ENCODE assay signal across 23 cellular contexts in genomic region chr6:3293271-3294155, GRCh38. TPM values are rescaled to one million over a fixed set of nuclear protein-coding genes. Genes with fewer than 3 reads are reported as not detected.
DNase-seq lines count a peak whose midpoint lies in the region; ATAC-seq and TF ChIP-seq lines count a peak whose summit lies in the region.
"Had no signal": no experiment of that assay in that cellular context is flagged by ENCODE, and none has a peak within 500 bp of the region (broad histone marks: within the 10 kb centered on the region; RNA-seq: fewer than 3 reads in every experiment).

No MANE protein-coding gene starts in this region.

- H3F3A ChIP-seq in neural progenitor cell (ENCODE audit: low read depth) = peaks cover 6% of the 10 kb centered on the region

- no peak overlapping the region for H3K4me3 ChIP-seq in endodermal cell (ENCODE audit: low read length)
- no peak overlapping the region for H3K4me3 ChIP-seq in neural progenitor cell
- no peak overlapping the region for H3K4me3 ChIP-seq in effector memory CD4-positive, alpha-beta T cell (ENCODE audit: insufficient read depth, low read depth, low read length, poor library complexity, severe bottlenecking)
- H3K4me3 ChIP-seq: GM12878 had no signal

- H3K36me3 Mint-ChIP-seq in endodermal cell (ENCODE audit: low read depth) (no peaks in the 10 kb centered on the region), neural progenitor cell (peaks cover 55% of the 10 kb centered on the region)
- H3K36me3 Mint-ChIP-seq: CD14-positive monocyte had no signal

- H4K20me1 ChIP-seq in neural progenitor cell (ENCODE audit: low read depth) = no peaks in the 10 kb centered on the region

- no peaks in the 10 kb centered on the region for H3K27me3 Mint-ChIP-seq in endodermal cell (ENCODE audit: insufficient read depth)
- H3K27me3 Mint-ChIP-seq in neural progenitor cell (ENCODE audit: insufficient read depth, low read depth) = peaks cover 4% of the 10 kb centered on the region
- H3K27me3 Mint-ChIP-seq: type B pancreatic cell had no signal

- no peaks in the 10 kb centered on the region for H3K79me2 ChIP-seq in neural progenitor cell (ENCODE audit: low read depth)

- no peak overlapping the region for H3K9ac ChIP-seq in endodermal cell (ENCODE audit: extremely low read depth, low read length, poor library complexity, severe bottlenecking)
- H3K9ac ChIP-seq in neural progenitor cell = no peak overlapping the region

- H3K4me1 Mint-ChIP-seq in endodermal cell = peaks cover 10% of the 10 kb centered on the region
- peaks cover 40% of the 10 kb centered on the region for H3K4me1 Mint-ChIP-seq in neural progenitor cell
- H3K4me1 Mint-ChIP-seq: CD14-positive monocyte, mesothelial cell of epicardium had no signal

- H3K4me1 ChIP-seq in endodermal cell (ENCODE audit: control insufficient read depth, insufficient read depth, low read length) (no peaks in the 10 kb centered on the region), neural progenitor cell (peaks cover 16% of the 10 kb centered on the region)
- H3K4me1 ChIP-seq in effector memory CD4-positive, alpha-beta T cell (ENCODE audit: control insufficient read depth, insufficient read depth, low read length, poor library complexity, severe bottlenecking) = no peaks in the 10 kb centered on the region

- H3K4me3 Mint-ChIP-seq in endodermal cell (no peak overlapping the region), neural progenitor cell (no peak overlapping the region)
- H3K4me3 Mint-ChIP-seq: activated CD8-positive, alpha-beta T cell treated with anti-CD3 and anti-CD28 coated beads, Interleukin-2, amount 10 ng/mL, durations not matched to agents 7 days and 5 days; CD14-positive monocyte; mesothelial cell of epicardium; nephron; type B pancreatic cell had no signal

- H3K27ac ChIP-seq in endodermal cell (ENCODE audit: low read depth, low read length) (peak overlapping the region; percentile 38), neural progenitor cell (no peak overlapping the region)
- no peak overlapping the region for H3K27ac ChIP-seq in effector memory CD4-positive, alpha-beta T cell (ENCODE audit: insufficient read depth, low read length, poor library complexity, severe bottlenecking)
- H3K27ac ChIP-seq: epithelial cell of prostate had no signal

- WGBS in endodermal cell (ENCODE audit: insufficient coverage in 1 of 2, insufficient read length in 1 of 2), 2 experiments = 91% methylated on average over 26 of the region's 26 CpGs

- H3K4me2 ChIP-seq in neural progenitor cell = no peak overlapping the region

- H3K36me3 ChIP-seq in endodermal cell (ENCODE audit: control insufficient read depth, insufficient read depth, low read length) (no peaks in the 10 kb centered on the region), neural progenitor cell (no peaks in the 10 kb centered on the region)
- no peaks in the 10 kb centered on the region for H3K36me3 ChIP-seq in effector memory CD4-positive, alpha-beta T cell (ENCODE audit: control insufficient read depth, insufficient read depth, low read length)

- TF ChIP-seq CTCF in endodermal cell (conservative IDR thresholded peaks at IDR 0.05) (no peak), neural progenitor cell (IDR thresholded peaks at IDR 0.05) (no peak)

- ATAC-seq in GM21786 (IDR thresholded peaks at IDR 0.05; ENCODE audit: unreplicated experiment) = no peak
- no peak for ATAC-seq in GM19467 (IDR thresholded peaks at IDR 0.05; ENCODE audit: unreplicated experiment)
- ATAC-seq: activated CD8-positive, alpha-beta T cell treated with anti-CD3 and anti-CD28 coated beads, Interleukin-2, amount 10 ng/mL, durations not matched to agents 7 days and 5 days; GM12878; left colon had no signal

- no peak overlapping the region for H2AFZ ChIP-seq in neural progenitor cell (replicated peaks)

- H3K27ac Mint-ChIP-seq in endodermal cell (no peak overlapping the region), neural progenitor cell (peak overlapping the region; percentile 42)
- H3K27ac Mint-ChIP-seq: activated CD8-positive, alpha-beta T cell treated with anti-CD3 and anti-CD28 coated beads, Interleukin-2, amount 10 ng/mL, durations not matched to agents 7 days and 5 days; CD14-positive monocyte; mesothelial cell of epicardium; nephron; type B pancreatic cell had no signal

- H3K9me3 Mint-ChIP-seq in endodermal cell (no peaks in the 10 kb centered on the region), neural progenitor cell (no peaks in the 10 kb centered on the region)
- H3K9me3 Mint-ChIP-seq: mesothelial cell of epicardium, nephron, type B pancreatic cell had no signal

- H3K9me3 ChIP-seq in endodermal cell (ENCODE audit: control insufficient read depth, low read length) (no peaks in the 10 kb centered on the region), neural progenitor cell (ENCODE audit: low read depth) (no peaks in the 10 kb centered on the region)
- no peaks in the 10 kb centered on the region for H3K9me3 ChIP-seq in effector memory CD4-positive, alpha-beta T cell (ENCODE audit: control insufficient read depth, low read length)

- DNase-seq in HCEC 1CT (peak; percentile 4), OCI-M1 (lab: John Stamatoyannopoulos, UW) (peak; percentile 52), endodermal cell (peak; percentile 31), neural progenitor cell (ENCODE audit: low spot score) (no peak), amniotic stem cell (lab: John Stamatoyannopoulos, UW) (no peak)
- no peak for DNase-seq in effector memory CD4-positive, alpha-beta T cell
- DNase-seq: activated CD8-positive, alpha-beta T cell treated with anti-CD3 and anti-CD28 coated beads, Interleukin-2, amount 10 ng/mL, durations not matched to agents 7 days and 5 days; Calu3; caudate nucleus; H7; Kasumi-1; NCI-H1694 treated with DMSO at 0.1 percent for 48 hours; NCI-H2171; NCI-H524 treated with DMSO at 0.1 percent for 48 hours had no signal

- H3K27me3 ChIP-seq in endodermal cell (ENCODE audit: control insufficient read depth, insufficient read depth, low read length, poor library complexity, severe bottlenecking) (no peaks in the 10 kb centered on the region), neural progenitor cell (no peaks in the 10 kb centered on the region)
- H3K27me3 ChIP-seq in effector memory CD4-positive, alpha-beta T cell (replicated peaks; ENCODE audit: control insufficient read depth, insufficient read depth, low read length, poor library complexity, severe bottlenecking) = no peaks in the 10 kb centered on the region

RNA-seq across cellular contexts. Expression of gene PSMG4, which starts 34.8 kb away (rescaled TPM):
- total RNA-seq in endodermal cell = 10 to 100 TPM; 16.0 to 21.5 TPM
- 18.5 TPM for polyA plus RNA-seq in endodermal cell (2013, experiment 1 of 2)
- polyA plus RNA-seq in endodermal cell (2013, experiment 2 of 2) = 18.2 TPM
- total RNA-seq in neural progenitor cell (ENCODE audit: low replicate concordance) = 15.2 and 25.3 TPM in 2 replicates

Comparison
In these comparisons a context has a peak if more than half of its experiments do, and no peak if none do; other contexts are left out.
1. DNase-seq: peak in HCEC 1CT (single experiment), OCI-M1 (single experiment) and endodermal cell (single experiment); none in neural progenitor cell (single experiment), amniotic stem cell (single experiment) and effector memory CD4-positive, alpha-beta T cell (0 of 3).